In the genomic region with DNA sequence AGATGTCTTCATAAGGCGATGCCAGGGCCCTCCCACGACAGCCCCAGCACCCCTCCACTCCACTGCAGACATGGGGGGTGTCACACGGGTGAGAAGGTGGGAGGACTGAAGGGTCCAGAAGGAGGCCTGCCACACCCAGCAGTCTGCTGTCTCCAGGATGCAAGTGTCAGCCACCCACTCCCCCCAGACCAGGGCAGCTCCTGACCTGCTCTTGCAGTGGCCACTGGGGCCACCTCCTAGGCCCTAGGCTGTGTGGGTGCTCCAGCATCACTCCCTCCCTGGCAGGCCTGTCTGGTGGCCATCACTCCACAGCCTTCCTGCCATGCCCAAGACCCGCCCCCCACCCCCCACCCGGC, we compare ENCODE assay signal across 12 cellular contexts.
DNase-seq lines count a peak whose midpoint lies in the region; ATAC-seq and TF ChIP-seq lines count a peak whose summit lies in the region.
"Had no signal": no experiment of that assay in that cellular context is flagged by ENCODE, and none has a peak within 500 bp of the region (broad histone marks: within the 10 kb centered on the region; RNA-seq: fewer than 3 reads in every experiment).

No MANE protein-coding gene starts in this region.

- H3K9me3 Mint-ChIP-seq in neural crest cell (no peaks in the 10 kb centered on the region), type B pancreatic cell (no peaks in the 10 kb centered on the region)
- H3K9me3 Mint-ChIP-seq: activated naive CD8-positive, alpha-beta T cell treated with anti-CD3 and anti-CD28 coated beads, Interleukin-2, amount 50 U/mL, for 24 hours; stimulated activated naive CD8-positive, alpha-beta T cell treated with anti-CD3 and anti-CD28 coated beads, Interleukin-15, Interleukin-2, amounts not matched to agents 100 ng/mL and 50 ng/mL, for 24 hours had no signal

- TF ChIP-seq CTCF in neural crest cell (conservative IDR thresholded peaks at IDR 0.05): no peak
- no peak for TF ChIP-seq CTCF in type B pancreatic cell (conservative IDR thresholded peaks at IDR 0.05)

- no peaks in the 10 kb centered on the region for H3K4me1 ChIP-seq in endocrine pancreas (ENCODE audit: control insufficient read depth, insufficient read depth, low read length)

- DNase-seq in Right ventricle myocardium superior: no peak
- no peak for DNase-seq in cardiac septum (ENCODE audit: low spot score)
- no peak for DNase-seq in neural crest cell (ENCODE audit: low read depth, low spot score)
- no peak for DNase-seq in type B pancreatic cell (ENCODE audit: extremely low spot score, unreplicated experiment)
- no peak for DNase-seq in iPS-NIHi11 (ENCODE audit: low spot score)
- no peak for DNase-seq in NCI-H187 (lab: John Stamatoyannopoulos, UW)
- DNase-seq: activated naive CD8-positive, alpha-beta T cell treated with anti-CD3 and anti-CD28 coated beads, Interleukin-2, amount 50 U/mL, for 24 hours; stimulated activated CD4-positive, alpha-beta T cell treated with anti-CD3 and anti-CD28 coated beads, Interleukin-2, amount 100 ng/mL, for 48 hours; T-helper 9 cell had no signal

- peak overlapping the region; percentile 49 for H3K9ac ChIP-seq in endocrine pancreas (ENCODE audit: control insufficient read depth, insufficient read depth, low read length)

- no peaks in the 10 kb centered on the region for H3K36me3 ChIP-seq in endocrine pancreas (ENCODE audit: control insufficient read depth, insufficient read depth, low read length)

- intact Hi-C loops in Right ventricle myocardium superior (cut with DNase I): no loop called here
- intact Hi-C loops in cardiac septum (cut with DNase I): loop anchor here (5.0 kb wide), 1 partner anchor 43 kb away; no protein-coding TSS in a partner anchor

- ATAC-seq in Right ventricle myocardium superior (ENCODE audit: poor library complexity) (peak; percentile 3), HG03439 (IDR thresholded peaks at IDR 0.05; ENCODE audit: unreplicated experiment) (no peak)
- ATAC-seq: activated naive CD8-positive, alpha-beta T cell treated with anti-CD3 and anti-CD28 coated beads, Interleukin-2, amount 50 U/mL, for 24 hours had no signal

- H3K4me3 Mint-ChIP-seq in neural crest cell: peak overlapping the region; percentile 38
- peak overlapping the region; percentile 59 for H3K4me3 Mint-ChIP-seq in type B pancreatic cell
- H3K4me3 Mint-ChIP-seq: activated naive CD8-positive, alpha-beta T cell treated with anti-CD3 and anti-CD28 coated beads, Interleukin-2, amount 50 U/mL, for 24 hours; stimulated activated naive CD8-positive, alpha-beta T cell treated with anti-CD3 and anti-CD28 coated beads, Interleukin-15, Interleukin-2, amounts not matched to agents 100 ng/mL and 50 ng/mL, for 24 hours had no signal

- H3K36me3 Mint-ChIP-seq in neural crest cell (ENCODE audit: low read depth) (no peaks in the 10 kb centered on the region), type B pancreatic cell (no peaks in the 10 kb centered on the region)

- H3K27me3 ChIP-seq in endocrine pancreas (ENCODE audit: control insufficient read depth, insufficient read depth, low read length): no peaks in the 10 kb centered on the region

- H3K4me1 Mint-ChIP-seq in neural crest cell (peaks cover 24% of the 10 kb centered on the region), type B pancreatic cell (ENCODE audit: unreplicated experiment) (peaks cover 8% of the 10 kb centered on the region)
- H3K4me1 Mint-ChIP-seq: activated naive CD8-positive, alpha-beta T cell treated with anti-CD3 and anti-CD28 coated beads, Interleukin-2, amount 50 U/mL, for 24 hours had no signal

- no peak overlapping the region for H3K4me3 ChIP-seq in endocrine pancreas (ENCODE audit: control insufficient read depth, insufficient read depth, low read length)

- peak overlapping the region; percentile 35 for H3K27ac Mint-ChIP-seq in neural crest cell (ENCODE audit: unreplicated experiment)
- H3K27ac Mint-ChIP-seq in type B pancreatic cell: peak overlapping the region; percentile 47
- H3K27ac Mint-ChIP-seq: activated naive CD8-positive, alpha-beta T cell treated with anti-CD3 and anti-CD28 coated beads, Interleukin-2, amount 50 U/mL, for 24 hours; stimulated activated naive CD8-positive, alpha-beta T cell treated with anti-CD3 and anti-CD28 coated beads, Interleukin-15, Interleukin-2, amounts not matched to agents 100 ng/mL and 50 ng/mL, for 24 hours had no signal

- peaks cover 13% of the 10 kb centered on the region for H3K27me3 Mint-ChIP-seq in neural crest cell (ENCODE audit: low read depth)
- H3K27me3 Mint-ChIP-seq in type B pancreatic cell: peaks cover 22% of the 10 kb centered on the region

- H3K9me3 ChIP-seq in endocrine pancreas (ENCODE audit: control insufficient read depth, low read length): no peaks in the 10 kb centered on the region
